Comparison of ENCODE assay signal across 23 cellular contexts in genomic region chr2:185174353-185174752, GRCh38.
DNase-seq lines count a peak whose midpoint lies in the region; ATAC-seq, FAIRE-seq and TF ChIP-seq lines count a peak whose summit lies in the region.
"Had no signal": no experiment of that assay in that cellular context is flagged by ENCODE, and none has a peak within 500 bp of the region (broad histone marks: within the 10 kb centered on the region; RNA-seq: fewer than 3 reads in every experiment).

No MANE protein-coding gene starts in this region.

- H3K27me3 ChIP-seq in HepG2 (ENCODE audit: control insufficient read depth in 1 of 2, insufficient read depth in 2 of 2, low read length in 2 of 2) = no peaks in the 10 kb centered on the region
- H3K27me3 ChIP-seq in right lobe of liver = no peaks in the 10 kb centered on the region
- no peaks in the 10 kb centered on the region for H3K27me3 ChIP-seq in K562 (ENCODE audit: control insufficient read depth in 2 of 2, insufficient read depth in 2 of 2, low read length in 2 of 2)
- H3K27me3 ChIP-seq in thyroid gland = no peaks in the 10 kb centered on the region

- H2AFZ ChIP-seq in HepG2 (ENCODE audit: low read length) (no peak overlapping the region), K562 (ENCODE audit: low read depth, low read length) (no peak overlapping the region)
- H2AFZ ChIP-seq: GM23338 had no signal

- CTCF ChIA-PET in HepG2 (lab: Yijun Ruan, JAX; ENCODE audit: low intra/inter-chr PET ratio, low total read pairs) = no interaction called here
- CTCF ChIA-PET in K562 (lab: Yijun Ruan, JAX; ENCODE audit: low intra/inter-chr PET ratio) = no interaction called here

- TF ChIP-seq POLR2A in HepG2 (IDR thresholded peaks at IDR 0.05; ENCODE audit: insufficient read depth in 1 of 2, low read depth in 2 of 2, low read length in 2 of 2) (no peak), right lobe of liver (IDR thresholded peaks at IDR 0.05) (no peak), K562 (conservative IDR thresholded peaks at IDR 0.05) (no peak), thyroid gland (IDR thresholded peaks at IDR 0.05) (no peak)

- no peaks in the 10 kb centered on the region for H3K36me3 ChIP-seq in HepG2 (replicated peaks in 1 of 2; ENCODE audit: control insufficient read depth in 1 of 2, insufficient read depth in 2 of 2, low read length in 2 of 2)
- no peaks in the 10 kb centered on the region for H3K36me3 ChIP-seq in right lobe of liver
- no peaks in the 10 kb centered on the region for H3K36me3 ChIP-seq in K562 (ENCODE audit: control insufficient read depth, insufficient read depth, low read length)
- H3K36me3 ChIP-seq in thyroid gland = no peaks in the 10 kb centered on the region
- H3K36me3 ChIP-seq: HAP-1 had no signal

- no peaks in the 10 kb centered on the region for H3K4me1 ChIP-seq in HepG2 (ENCODE audit: insufficient read depth, low read length)
- no peaks in the 10 kb centered on the region for H3K4me1 ChIP-seq in right lobe of liver
- no peaks in the 10 kb centered on the region for H3K4me1 ChIP-seq in K562 (replicated peaks in 1 of 2; ENCODE audit: control insufficient read depth in 2 of 2, insufficient read depth in 2 of 2, low read length in 2 of 2)
- no peaks in the 10 kb centered on the region for H3K4me1 ChIP-seq in thyroid gland
- H3K4me1 ChIP-seq: A549, HAP-1 had no signal

- TF ChIP-seq RAD21 in HepG2 (CRISPR knock-in tag; IDR thresholded peaks at IDR 0.05) = no peak
- no peak for TF ChIP-seq RAD21 in K562 (CRISPR knock-in tag; conservative IDR thresholded peaks at IDR 0.05 in 1 of 2, IDR thresholded peaks at IDR 0.05 in 1 of 2)

- H3K9me3 ChIP-seq in HepG2 (ENCODE audit: low read length) = no peaks in the 10 kb centered on the region
- no peaks in the 10 kb centered on the region for H3K9me3 ChIP-seq in right lobe of liver
- no peaks in the 10 kb centered on the region; the same call in none of the 2 replicates for H3K9me3 ChIP-seq in K562 (replicated peaks; ENCODE audit: control insufficient read depth, insufficient read depth, low read depth, low read length)
- no peaks in the 10 kb centered on the region for H3K9me3 ChIP-seq in thyroid gland
- H3K9me3 ChIP-seq: HAP-1 had no signal

- intact Hi-C loops in HepG2 (cut with micrococcal nuclease; ENCODE audit: unreplicated experiment) (no loop called here), right lobe of liver (cut with DNase I) (no loop called here), K562 (cut with micrococcal nuclease) (no loop called here), thyroid gland (cut with DNase I) (no loop called here)

- ATAC-seq in HepG2 (no peak), right lobe of liver (no peak), K562 (no peak), GM18873 (IDR thresholded peaks at IDR 0.05; ENCODE audit: low FRiP score, unreplicated experiment) (no peak)
- ATAC-seq: A549, GM23338 had no signal

- no peak for FAIRE-seq in HepG2 (lab: Jason Lieb, UNC)
- no peak for FAIRE-seq in K562 (lab: Jason Lieb, UNC)
- FAIRE-seq: A549, G401.6, GM12892, GM19239, H54 had no signal

- WGBS in HepG2 (ENCODE audit: low lambda C conversion rate) = 5% methylated on average over 1 of the region's 1 CpG
- 60% methylated on average over 1 of the region's 1 CpG for WGBS in right lobe of liver (ENCODE audit: insufficient coverage, low coverage, low lambda C conversion rate, missing lambda C conversion rate)
- 0% methylated on average over 1 of the region's 1 CpG for WGBS in K562 (ENCODE audit: insufficient coverage, low coverage, missing lambda C conversion rate)
- 95 to 98% methylated on average over 1 of the region's 1 CpG for WGBS in thyroid gland, 2 donors

- TF ChIP-seq EP300 in HepG2 (IDR thresholded peaks at IDR 0.05; ENCODE audit: low read depth in 2 of 2, low read length in 2 of 2) (no peak), HepG2 (CRISPR knock-in tag; IDR thresholded peaks at IDR 0.05; ENCODE audit: borderline replicate concordance) (no peak), K562 (IDR thresholded peaks at IDR 0.05; ENCODE audit: low read length) (no peak)

- H3K4me2 ChIP-seq in HepG2 (ENCODE audit: low read depth, low read length) = no peak overlapping the region
- H3K4me2 ChIP-seq in K562 (ENCODE audit: insufficient read depth, low read length) = no peak overlapping the region
- H3K4me2 ChIP-seq: A549, GM23338 had no signal

- H3K9ac ChIP-seq in HepG2 (ENCODE audit: insufficient read depth, low read depth, low read length) (no peak overlapping the region), K562 (ENCODE audit: insufficient read depth in 1 of 2, low read depth in 2 of 2, low read length in 2 of 2) (no peak overlapping the region)

- POLR2A ChIA-PET in HepG2 (lab: Yijun Ruan, JAX) (no interaction called here), K562 (lab: Yijun Ruan, JAX) (no interaction called here)

- no peak overlapping the region for H3K4me3 ChIP-seq in HepG2 (replicated peaks in 1 of 3; ENCODE audit: insufficient read depth in 1 of 3, low read depth in 2 of 3, low read length in 3 of 3)
- no peak overlapping the region for H3K4me3 ChIP-seq in right lobe of liver
- no peak overlapping the region for H3K4me3 ChIP-seq in K562
- H3K4me3 ChIP-seq in epithelial cell of esophagus (ENCODE audit: low read length) = no peak overlapping the region
- H3K4me3 ChIP-seq in thyroid gland (replicated peaks in 1 of 3) = no peak overlapping the region
- H3K4me3 ChIP-seq: A549, GM23338, HAP-1 had no signal

- no peaks in the 10 kb centered on the region for H3K9me1 ChIP-seq in K562 (ENCODE audit: control insufficient read depth, insufficient read depth, low read length)

- in situ Hi-C loops in HepG2 (cut with HindIII; ENCODE audit: extremely low pct_ligation_motif_present, low pct_unique_long_range_greater_than_20kb) = no loop called here
- in situ Hi-C loops in K562 (cut with MboI) = no loop called here

- no peaks in the 10 kb centered on the region for H3K79me2 ChIP-seq in HepG2 (ENCODE audit: insufficient read depth, low read length)
- no peaks in the 10 kb centered on the region for H3K79me2 ChIP-seq in K562 (ENCODE audit: control insufficient read depth, insufficient read depth, low read length)

- H3K27ac ChIP-seq in HepG2 (ENCODE audit: extremely low read length, insufficient read depth, low read length) = no peak overlapping the region
- H3K27ac ChIP-seq in right lobe of liver = no peak overlapping the region
- H3K27ac ChIP-seq in K562 (ENCODE audit: extremely low read depth, low read depth, low read length) = no peak overlapping the region
- H3K27ac ChIP-seq in thyroid gland = no peak overlapping the region
- H3K27ac ChIP-seq: A549 had no signal

- BruUV-seq in HepG2 (replicated peaks; lab: Mats Ljungman, UMichigan) = no TSS peak
- BruUV-seq in K562 (replicated peaks; lab: Mats Ljungman, UMichigan) = no TSS peak

- DNase-seq in HepG2 (ENCODE audit: low spot score) (no peak), right lobe of liver (no peak), K562 (ENCODE audit: extremely low read depth in 1 of 4, low spot score in 3 of 4) (no peak), epithelial cell of esophagus (ENCODE audit: low read depth) (peak; percentile 27), renal cortical epithelial cell (ENCODE audit: low read depth) (peak; percentile 36), thyroid gland (no peak), DMS 273 treated with DMSO at 0.1 percent for 48 hours (lab: John Stamatoyannopoulos, UW) (no peak)
- DNase-seq: 8988T; C1 segment of cervical spinal cord; Calu3; CD4-positive, alpha-beta memory T cell; COR-L47; DMS153; DND-41; HFFc6 had no signal

- H4K20me1 ChIP-seq in HepG2 (ENCODE audit: insufficient read depth, low read length) (no peaks in the 10 kb centered on the region), K562 (replicated peaks; ENCODE audit: control insufficient read depth, insufficient read depth, low read length) (no peaks in the 10 kb centered on the region)

- TF ChIP-seq CTCF in HepG2 (CRISPR knock-in tag; IDR thresholded peaks at IDR 0.05) (no peak), right lobe of liver (IDR thresholded peaks at IDR 0.05) (no peak), K562 (IDR thresholded peaks at IDR 0.05 in 2 of 3, conservative IDR thresholded peaks at IDR 0.05 in 1 of 3; ENCODE audit: insufficient read depth in 2 of 3, low read depth in 1 of 3, low read length in 3 of 3) (no peak), epithelial cell of esophagus (IDR thresholded peaks at IDR 0.05; ENCODE audit: insufficient read depth, low read depth, low read length, missing control alignments) (no peak), thyroid gland (IDR thresholded peaks at IDR 0.05) (no peak)

TF ChIP-seq in HepG2, 621 proteins besides CTCF, POLR2A, EP300 and RAD21 (continues in another document):
- no peak for TF ChIP-seq ZNF678 (CRISPR knock-in tag; IDR thresholded peaks at IDR 0.05)
- TF ChIP-seq NFKB2 (CRISPR knock-in tag; IDR thresholded peaks at IDR 0.05; ENCODE audit: borderline replicate concordance) = no peak
- TF ChIP-seq SAP130 (CRISPR knock-in tag; IDR thresholded peaks at IDR 0.05; ENCODE audit: low read depth) = no peak
- peak; percentile 81 for TF ChIP-seq CEBPB (IDR thresholded peaks at IDR 0.05; ENCODE audit: borderline replicate concordance, low read depth, low read length)
- no peak for TF ChIP-seq MBD4 (IDR thresholded peaks at IDR 0.05; ENCODE audit: borderline replicate concordance, low read length)
- TF ChIP-seq YEATS4 (CRISPR knock-in tag; IDR thresholded peaks at IDR 0.05; ENCODE audit: borderline replicate concordance) = no peak
- no peak for TF ChIP-seq SP4 (CRISPR knock-in tag; IDR thresholded peaks at IDR 0.05)

TF ChIP-seq in K562, 482 proteins besides CTCF, POLR2A, EP300 and RAD21:
- TF ChIP-seq, protein P1, sequence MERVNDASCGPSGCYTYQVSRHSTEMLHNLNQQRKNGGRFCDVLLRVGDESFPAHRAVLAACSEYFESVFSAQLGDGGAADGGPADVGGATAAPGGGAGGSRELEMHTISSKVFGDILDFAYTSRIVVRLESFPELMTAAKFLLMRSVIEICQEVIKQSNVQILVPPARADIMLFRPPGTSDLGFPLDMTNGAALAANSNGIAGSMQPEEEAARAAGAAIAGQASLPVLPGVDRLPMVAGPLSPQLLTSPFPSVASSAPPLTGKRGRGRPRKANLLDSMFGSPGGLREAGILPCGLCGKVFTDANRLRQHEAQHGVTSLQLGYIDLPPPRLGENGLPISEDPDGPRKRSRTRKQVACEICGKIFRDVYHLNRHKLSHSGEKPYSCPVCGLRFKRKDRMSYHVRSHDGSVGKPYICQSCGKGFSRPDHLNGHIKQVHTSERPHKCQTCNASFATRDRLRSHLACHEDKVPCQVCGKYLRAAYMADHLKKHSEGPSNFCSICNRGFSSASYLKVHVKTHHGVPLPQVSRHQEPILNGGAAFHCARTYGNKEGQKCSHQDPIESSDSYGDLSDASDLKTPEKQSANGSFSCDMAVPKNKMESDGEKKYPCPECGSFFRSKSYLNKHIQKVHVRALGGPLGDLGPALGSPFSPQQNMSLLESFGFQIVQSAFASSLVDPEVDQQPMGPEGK (CRISPR knock-in tag; IDR thresholded peaks at IDR 0.05; ENCODE audit: borderline replicate concordance) = no peak
- TF ChIP-seq HEY1 (CRISPR knock-in tag; IDR thresholded peaks at IDR 0.05; ENCODE audit: borderline replicate concordance) = no peak
- TF ChIP-seq CEBPB (tag; IDR thresholded peaks at IDR 0.05) = peak; percentile 57
- no peak for TF ChIP-seq CEBPG (CRISPR knock-in tag; IDR thresholded peaks at IDR 0.05)
- TF ChIP-seq CEBPG (tag; conservative IDR thresholded peaks at IDR 0.05 in 1 of 2, IDR thresholded peaks at IDR 0.05 in 1 of 2) = peak in 1 of 2 experiments; percentile 48; a peak in 2 of 4 replicates

Comparison
In these comparisons a context has a peak if more than half of its experiments do, and no peak if none do; other contexts are left out.
1. DNase-seq: peak in epithelial cell of esophagus (single experiment) and renal cortical epithelial cell (single experiment); none in HepG2 (single experiment), right lobe of liver (0 of 3), K562 (0 of 4), thyroid gland (0 of 2) and DMS 273 treated with DMSO at 0.1 percent for 48 hours (single experiment).
2. Of the 241 proteins assayed by ChIP-seq in both HepG2 and K562: peak only in HepG2: none; only in K562: none; in both: CEBPB; in neither: 239; mixed calls (peak in some experiments, not most) for 1.